In genomic region chr1:184387069-184387870, GRCh38 we compare ENCODE assay signal across 8 cellular contexts. TPM values are rescaled to one million over a fixed set of nuclear protein-coding genes. Genes with fewer than 3 reads are reported as not detected.
DNase-seq lines count a peak whose midpoint lies in the region; ATAC-seq and TF ChIP-seq lines count a peak whose summit lies in the region.

No MANE protein-coding gene starts in this region.

- H3K36me3 ChIP-seq in gastroesophageal sphincter (no peaks in the 10 kb centered on the region), aorta (ENCODE audit: control insufficient read depth in 1 of 2, insufficient read depth in 2 of 2, low read length in 1 of 2) (no peaks in the 10 kb centered on the region)

- H3K27ac ChIP-seq in gastroesophageal sphincter: peak overlapping the region; percentile 81 to 99 (median 96)
- no peak overlapping the region for H3K27ac ChIP-seq in aorta (ENCODE audit: low read depth in 1 of 2, low read length in 2 of 2)

- no peaks in the 10 kb centered on the region for H3K27me3 ChIP-seq in gastroesophageal sphincter
- H3K27me3 ChIP-seq in aorta (ENCODE audit: control insufficient read depth in 1 of 2, insufficient read depth in 2 of 2, low read length in 1 of 2): no peaks in the 10 kb centered on the region

- TF ChIP-seq POLR2A in gastroesophageal sphincter (IDR thresholded peaks at IDR 0.05): peak; percentile 84 to 89

- DNase-seq in AG10803 (ENCODE audit: low read depth) (no peak), NCI-H1105 treated with DMSO at 0.1 percent for 48 hours (lab: John Stamatoyannopoulos, UW) (peak; percentile 61), omental fat pad (ENCODE audit: low spot score) (no peak), aorta (peak; percentile 68 to 83), AML-193 (lab: John Stamatoyannopoulos, UW) (no peak)

- peaks cover 52% of the 10 kb centered on the region for H3K27me3 Mint-ChIP-seq in activated T-helper 17 cell treated with anti-CD3 and anti-CD28 coated beads, Interleukin-2, amount 50 U/mL, for 72 hours

- no peak for TF ChIP-seq EP300 in gastroesophageal sphincter (IDR thresholded peaks at IDR 0.05)

- H3K9me3 Mint-ChIP-seq in activated T-helper 17 cell treated with anti-CD3 and anti-CD28 coated beads, Interleukin-2, amount 50 U/mL, for 72 hours: no peaks in the 10 kb centered on the region

- peaks cover 15% of the 10 kb centered on the region for H3K4me1 Mint-ChIP-seq in activated T-helper 17 cell treated with anti-CD3 and anti-CD28 coated beads, Interleukin-2, amount 50 U/mL, for 72 hours

- ATAC-seq in GM19438 (IDR thresholded peaks at IDR 0.05; ENCODE audit: low read depth, unreplicated experiment) (peak; percentile 45), gastroesophageal sphincter (peak; percentile 13), omental fat pad (ENCODE audit: low FRiP score) (peak; percentile 17), aorta (ENCODE audit: low FRiP score) (peak; percentile 64)
- ATAC-seq in activated T-helper 17 cell treated with anti-CD3 and anti-CD28 coated beads, Interleukin-2, amount 50 U/mL, for 72 hours (replicated peaks): peak; percentile 40

- intact Hi-C loops in aorta (cut with DNase I): loop anchor here (2.0 to 10.0 kb wide), 6 partner anchors 90 to 275 kb away; no protein-coding TSS in a partner anchor

- H3K4me1 ChIP-seq in gastroesophageal sphincter: peaks cover 4 to 45% (median 16%) of the 10 kb centered on the region in 3 donors
- peaks cover 0 to 3% of the 10 kb centered on the region in 2 donors for H3K4me1 ChIP-seq in aorta (ENCODE audit: control insufficient read depth in 1 of 2, insufficient read depth in 2 of 2, low read length in 2 of 2)

- TF ChIP-seq CTCF in AG10803 (conservative IDR thresholded peaks at IDR 0.05; ENCODE audit: low read length) (no peak), gastroesophageal sphincter (IDR thresholded peaks at IDR 0.05) (no peak), omental fat pad (IDR thresholded peaks at IDR 0.05) (no peak)

- peak overlapping the region; percentile 82 for H3K4me3 ChIP-seq in AG10803 (ENCODE audit: low read length)
- peak overlapping the region; percentile 83 to 97 for H3K4me3 ChIP-seq in gastroesophageal sphincter
- peak overlapping the region; percentile 68 to 99 for H3K4me3 ChIP-seq in aorta (ENCODE audit: low read length in 2 of 2)

- 0% methylated on average over 5 to 14 of the region's 67 CpGs for WGBS in gastroesophageal sphincter (ENCODE audit: low coverage in 1 of 2), 2 donors
- WGBS in aorta, 2 donors: 1% methylated on average over 49 to 67 of the region's 67 CpGs

- H3K9me3 ChIP-seq in gastroesophageal sphincter (no peaks in the 10 kb centered on the region), aorta (ENCODE audit: control insufficient read depth, low read length) (no peaks in the 10 kb centered on the region)

- no peaks in the 10 kb centered on the region for H3K36me3 Mint-ChIP-seq in activated T-helper 17 cell treated with anti-CD3 and anti-CD28 coated beads, Interleukin-2, amount 50 U/mL, for 72 hours (ENCODE audit: low read depth)

- no peak overlapping the region for H3K27ac Mint-ChIP-seq in activated T-helper 17 cell treated with anti-CD3 and anti-CD28 coated beads, Interleukin-2, amount 50 U/mL, for 72 hours

- peak overlapping the region; percentile 79 for H3K4me3 Mint-ChIP-seq in activated T-helper 17 cell treated with anti-CD3 and anti-CD28 coated beads, Interleukin-2, amount 50 U/mL, for 72 hours

RNA-seq across cellular contexts. Expression of gene C1orf21, which starts 0.4 kb away (rescaled TPM):
- 1 to 10 TPM in 1 of 2 donors, under 1 TPM in 1; 0.95 to 2.8 TPM for total RNA-seq in activated T-helper 17 cell treated with anti-CD3 and anti-CD28 coated beads, Interleukin-2, amount 50 U/mL, for 72 hours
- 100 to 1,000 TPM in 2 of 4 donors, 10 to 100 TPM in 2; 81.4 to 167 (median 121) TPM for total RNA-seq in gastroesophageal sphincter
- total RNA-seq in omental fat pad: 10 to 100 TPM; 24.0 to 43.0 (median 40.3) TPM
- 10 to 100 TPM; 44.0 to 65.7 TPM for total RNA-seq in aorta
- 10 to 100 TPM in 1 of 2 donors, 1 to 10 TPM in 1; 7.6 to 41.8 TPM for polyA plus RNA-seq in aorta

Comparison
In these comparisons a context has a peak if more than half of its experiments do, and no peak if none do; other contexts are left out.
1. DNase-seq: peak in NCI-H1105 treated with DMSO at 0.1 percent for 48 hours (single experiment) and aorta (2 of 2); none in AG10803 (single experiment), omental fat pad (single experiment) and AML-193 (0 of 2).
2. ATAC-seq: peak in every context shown above with its lines; median percentile 64 in aorta; 45 in GM19438; 40 in activated T-helper 17 cell treated with anti-CD3 and anti-CD28 coated beads, Interleukin-2, amount 50 U/mL, for 72 hours; 17 in omental fat pad; 13 in gastroesophageal sphincter.
3. H3K27ac ChIP-seq: peak in gastroesophageal sphincter (4 of 4); none in aorta (0 of 2).
4. RNA of gene C1orf21, which starts 0.4 kb away (total RNA-seq): 81.4 to 167 TPM in gastroesophageal sphincter, 44.0 to 65.7 TPM in aorta and 24.0 to 43.0 TPM in omental fat pad; 0.95 to 2.8 TPM in activated T-helper 17 cell treated with anti-CD3 and anti-CD28 coated beads, Interleukin-2, amount 50 U/mL, for 72 hours; every median in the first group is over 4 times any median in the second.
5. Peak in every context shown above with its lines, with median percentiles within 50 percentile points of each other: H3K4me3 ChIP-seq.